14 cellular contexts compared by ENCODE assay signal in the genomic region with DNA sequence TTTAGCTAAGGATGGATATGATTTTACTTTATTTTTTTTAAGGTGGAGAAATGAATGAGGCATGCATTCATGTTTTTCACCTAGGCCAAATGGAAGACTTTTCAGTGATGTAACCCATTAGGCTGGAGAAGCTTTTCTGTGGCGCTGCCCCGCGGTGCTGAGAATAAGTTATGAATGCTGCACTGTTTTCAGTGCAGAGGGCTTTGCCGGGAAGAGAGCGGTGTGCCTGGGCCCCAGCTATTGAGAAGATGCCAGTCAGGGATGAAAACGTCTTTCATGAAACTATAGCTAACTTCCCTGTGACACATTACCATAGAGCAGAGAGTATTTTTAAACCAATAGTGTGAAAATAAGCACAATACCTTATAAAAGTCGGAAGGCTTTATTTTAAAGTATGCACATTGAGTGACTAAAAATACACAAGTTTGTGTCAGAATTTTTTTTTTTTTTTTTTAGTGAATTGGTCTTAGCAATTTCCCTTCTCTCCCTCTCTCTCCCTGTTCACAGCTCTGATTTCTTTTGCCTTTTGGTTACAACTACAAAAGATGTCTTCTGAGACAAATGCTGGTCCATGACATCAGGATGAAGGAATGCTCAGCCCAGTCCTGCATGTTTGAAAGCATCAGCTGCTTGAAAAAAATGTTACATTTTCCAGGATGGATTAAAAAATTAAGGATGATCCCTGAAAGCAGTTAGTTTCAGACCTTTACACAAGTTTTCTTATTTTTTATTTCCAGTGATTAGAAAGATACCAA. TPM values are rescaled to one million over a fixed set of nuclear protein-coding genes. Genes with fewer than 3 reads are reported as not detected.
A peak's percentile ranks its signal among the peaks of the same experiment; 100 is the strongest.
DNase-seq lines count a peak whose midpoint lies in the region; ATAC-seq and TF ChIP-seq lines count a peak whose summit lies in the region.
"Had no signal": no experiment of that assay in that cellular context is flagged by ENCODE, and none has a peak within 500 bp of the region (broad histone marks: within the 10 kb centered on the region; RNA-seq: fewer than 3 reads in every experiment).

No MANE protein-coding gene starts in this region.

- ATAC-seq in HG03108 (IDR thresholded peaks at IDR 0.05; ENCODE audit: unreplicated experiment): no peak
- ATAC-seq: left lobe of liver; stimulated activated memory B cell treated with anti-CD40 and anti-IgM and Interleukin-4, amounts not matched to agents 10 μg/mL and 1 μg/mL and 100 μg/mL, for 72 hours had no signal

- DNase-seq in AG08396 (ENCODE audit: low spot score) (peak; percentile 21), NT2/D1 (ENCODE audit: low read depth, low spot score) (peak; percentile 11), fibroblast of lung (ENCODE audit: low read depth in 2 of 2) (peak; percentile 17 to 91), myocyte (ENCODE audit: low read depth) (peak; percentile 55), NCI-H187 (lab: John Stamatoyannopoulos, UW) (no peak), DMS53 treated with DMSO at 0.1 percent for 48 hours (lab: John Stamatoyannopoulos, UW; ENCODE audit: unreplicated experiment) (no peak), HAP-1 (ENCODE audit: low spot score in 2 of 2) (no peak)
- DNase-seq: activated CD4-positive, alpha-beta T cell treated with anti-CD3 and anti-CD28 coated beads, Interleukin-2, amount 50 U/mL, for 4 hours; SIG-M5 had no signal

- H3K9me3 ChIP-seq in NT2/D1 (ENCODE audit: insufficient read depth, low read length) (no peaks in the 10 kb centered on the region), fibroblast of lung (ENCODE audit: control insufficient read depth, insufficient read depth, low read depth, low read length) (no peaks in the 10 kb centered on the region), HAP-1 (no peaks in the 10 kb centered on the region)

- no peaks in the 10 kb centered on the region for H4K20me1 ChIP-seq in fibroblast of lung (ENCODE audit: control insufficient read depth, extremely low read depth, insufficient read depth, low read length)

- no peak overlapping the region for H3K4me3 ChIP-seq in NT2/D1 (ENCODE audit: insufficient read length, low read depth)
- no peak overlapping the region for H3K4me3 ChIP-seq in fibroblast of lung (replicated peaks in 1 of 4; ENCODE audit: control extremely low read depth in 1 of 4, insufficient read depth in 1 of 4, low read depth in 3 of 4, low read length in 4 of 4)
- H3K4me3 ChIP-seq in HAP-1: no peak overlapping the region

- no peaks in the 10 kb centered on the region for H3K4me1 ChIP-seq in NT2/D1 (ENCODE audit: insufficient read depth, insufficient read length)
- no peaks in the 10 kb centered on the region for H3K4me1 ChIP-seq in fibroblast of lung (ENCODE audit: control insufficient read depth, extremely low read depth, insufficient read depth, low read length)
- peaks cover 7% of the 10 kb centered on the region; the same call in 1 of the 2 replicates for H3K4me1 ChIP-seq in HAP-1

- no peaks in the 10 kb centered on the region for H3K79me2 ChIP-seq in fibroblast of lung (ENCODE audit: control insufficient read depth, insufficient read depth, low read length)

- no peak for TF ChIP-seq CTCF in fibroblast of lung (conservative IDR thresholded peaks at IDR 0.05 in 1 of 2, IDR thresholded peaks at IDR 0.05 in 1 of 2; ENCODE audit: low read depth in 1 of 2, low read length in 2 of 2)

- H3K27ac ChIP-seq in fibroblast of lung (ENCODE audit: insufficient read depth, low read length): no peak overlapping the region
- H3K27ac ChIP-seq: epithelial cell of prostate had no signal

- H3K4me2 ChIP-seq in fibroblast of lung (ENCODE audit: extremely low read depth, insufficient read depth, low read length): no peak overlapping the region

- H3K27me3 ChIP-seq in NT2/D1 (ENCODE audit: insufficient read depth, insufficient read length) (no peaks in the 10 kb centered on the region), fibroblast of lung (ENCODE audit: control insufficient read depth, insufficient read depth, low read length) (no peaks in the 10 kb centered on the region), HAP-1 (ENCODE audit: low read depth) (no peaks in the 10 kb centered on the region)

- H3K36me3 ChIP-seq in NT2/D1 (ENCODE audit: insufficient read depth, insufficient read length, low read length) (no peaks in the 10 kb centered on the region), fibroblast of lung (ENCODE audit: control insufficient read depth, insufficient read depth, low read length) (no peaks in the 10 kb centered on the region), HAP-1 (replicated peaks) (no peaks in the 10 kb centered on the region)

- in situ Hi-C loops in HAP-1 (cut with MboI; ENCODE audit: low sequenced_read_pairs): no loop called here

- no peak overlapping the region for H2AFZ ChIP-seq in fibroblast of lung (ENCODE audit: low read length)

- no peak overlapping the region for H3K9ac ChIP-seq in NT2/D1 (ENCODE audit: insufficient read length, low read depth)
- no peak overlapping the region for H3K9ac ChIP-seq in fibroblast of lung (ENCODE audit: insufficient read depth, low read length)

RNA-seq across cellular contexts. Expression of a gene that starts 48.3 kb away (rescaled TPM):
- 0.26 and 0.50 TPM in 2 replicates for total RNA-seq in fibroblast of lung
- 0.08 and 0.10 TPM in 2 replicates for polyA plus RNA-seq in fibroblast of lung
- 0.05 and 0.09 TPM in 2 replicates for polyA plus RNA-seq in fibroblast of lung (2012)
- not detected in 2 replicates for polyA minus RNA-seq in fibroblast of lung (ENCODE audit: low replicate concordance)
- total RNA-seq in myocyte: 0.10 and 0.19 TPM in 2 replicates
- 0.67 TPM for polyA plus RNA-seq in myocyte (2012)
- total RNA-seq: HT-29, left lobe of liver had no signal

Comparison
In these comparisons a context has a peak if more than half of its experiments do, and no peak if none do; other contexts are left out.
1. DNase-seq: peak in AG08396 (single experiment), NT2/D1 (single experiment), fibroblast of lung (2 of 2) and myocyte (single experiment); none in NCI-H187 (0 of 2), DMS53 treated with DMSO at 0.1 percent for 48 hours (single experiment) and HAP-1 (0 of 2).